In genomic region chr12:18797604-18798003, GRCh38 we compare ENCODE assay signal across 23 cellular contexts. TPM values are rescaled to one million over a fixed set of nuclear protein-coding genes. Genes with fewer than 3 reads are reported as not detected.
DNase-seq lines count a peak whose midpoint lies in the region; ATAC-seq and TF ChIP-seq lines count a peak whose summit lies in the region.
"Had no signal": no experiment of that assay in that cellular context is flagged by ENCODE, and none has a peak within 500 bp of the region (broad histone marks: within the 10 kb centered on the region; RNA-seq: fewer than 3 reads in every experiment).

No MANE protein-coding gene starts in this region.

- intact Hi-C loops in body of pancreas (cut with DNase I): no loop called here
- intact Hi-C loops in uterus (cut with DNase I; ENCODE audit: low total_unique reads): no loop called here

- H3K27ac ChIP-seq in body of pancreas (peak overlapping the region in 3 of 4 donors; percentile 29 to 60 (median 59)), uterus (peak overlapping the region; percentile 57 to 73)
- H3K27ac ChIP-seq: BLaER1 had no signal

- no peaks in the 10 kb centered on the region for H3K36me3 ChIP-seq in body of pancreas (replicated peaks in 1 of 2; ENCODE audit: insufficient read depth in 1 of 2, low read depth in 2 of 2)
- no peaks in the 10 kb centered on the region for H3K36me3 ChIP-seq in uterus
- H3K36me3 ChIP-seq: BLaER1 had no signal

- DNase-seq in EH (ENCODE audit: low read depth) (peak; percentile 5), body of pancreas (no peak), kidney tubule cell (ENCODE audit: low spot score) (peak; percentile 22), uterus (no peak), NCI-H1092 treated with DMSO at 0.1 percent for 48 hours (lab: John Stamatoyannopoulos, UW) (no peak)
- DNase-seq: CD4-positive, alpha-beta T cell; COR-L47; DMS 273 treated with DMSO at 0.1 percent for 48 hours; DMS79 treated with DMSO at 0.1 percent for 48 hours; HCEC 1CT; KBM-7; NCI-H1092; NCI-H146; NCI-H2029; NCI-H2227 treated with DMSO at 0.1 percent for 48 hours; NCI-H510A; NCI-H748 treated with DMSO at 0.1 percent for 48 hours had no signal

- TF ChIP-seq POLR2A in body of pancreas (IDR thresholded peaks at IDR 0.05) (no peak), uterus (IDR thresholded peaks at IDR 0.05) (no peak)

- ATAC-seq in body of pancreas: no peak
- no peak for ATAC-seq in HG03139 (IDR thresholded peaks at IDR 0.05; ENCODE audit: unreplicated experiment)
- ATAC-seq in GM18873 (IDR thresholded peaks at IDR 0.05; ENCODE audit: low FRiP score, unreplicated experiment): no peak
- ATAC-seq: GM12878, GM23338, SK-N-SH treated with all-trans-retinoic acid at 6 μM for 48 hours had no signal

- no peaks in the 10 kb centered on the region for H3K27me3 ChIP-seq in body of pancreas
- H3K27me3 ChIP-seq in uterus: no peaks in the 10 kb centered on the region
- H3K27me3 ChIP-seq: BLaER1 had no signal

- 85 to 88% methylated on average over 2 of the region's 2 CpGs for WGBS in body of pancreas, 2 donors

- no peak for TF ChIP-seq CTCF in body of pancreas (IDR thresholded peaks at IDR 0.05)
- TF ChIP-seq CTCF in uterus (IDR thresholded peaks at IDR 0.05): no peak

- H3K4me3 ChIP-seq in body of pancreas: no peak overlapping the region
- no peak overlapping the region for H3K4me3 ChIP-seq in uterus
- H3K4me3 ChIP-seq: BLaER1, GM12878, GM23338 had no signal

- H3K9me3 ChIP-seq in body of pancreas (no peaks in the 10 kb centered on the region), uterus (no peaks in the 10 kb centered on the region)
- H3K9me3 ChIP-seq: BLaER1 had no signal

- peaks cover 24% of the 10 kb centered on the region for H3K4me1 ChIP-seq in body of pancreas
- H3K4me1 ChIP-seq in uterus: no peaks in the 10 kb centered on the region
- H3K4me1 ChIP-seq: BLaER1 had no signal

RNA-seq across cellular contexts. Expression of gene CAPZA3, which starts 59.7 kb away (rescaled TPM):
- total RNA-seq in body of pancreas: not detected
- total RNA-seq in uterus: under 1 TPM in 1 of 4 donors, not detected in 3; 0.35 TPM
- total RNA-seq: CD4-positive, alpha-beta T cell; GM12878; GM23338 had no signal

RNA-seq across cellular contexts. Expression of gene PLCZ1, which starts 59.8 kb away (rescaled TPM):
- total RNA-seq in body of pancreas (not detected), uterus (not detected)
- total RNA-seq: CD4-positive, alpha-beta T cell; GM12878; GM23338 had no signal

Comparison
In these comparisons a context has a peak if more than half of its experiments do, and no peak if none do; other contexts are left out.
1. DNase-seq: peak in EH (single experiment) and kidney tubule cell (single experiment); none in body of pancreas (0 of 4), uterus (0 of 2) and NCI-H1092 treated with DMSO at 0.1 percent for 48 hours (single experiment).